In the genomic region with DNA sequence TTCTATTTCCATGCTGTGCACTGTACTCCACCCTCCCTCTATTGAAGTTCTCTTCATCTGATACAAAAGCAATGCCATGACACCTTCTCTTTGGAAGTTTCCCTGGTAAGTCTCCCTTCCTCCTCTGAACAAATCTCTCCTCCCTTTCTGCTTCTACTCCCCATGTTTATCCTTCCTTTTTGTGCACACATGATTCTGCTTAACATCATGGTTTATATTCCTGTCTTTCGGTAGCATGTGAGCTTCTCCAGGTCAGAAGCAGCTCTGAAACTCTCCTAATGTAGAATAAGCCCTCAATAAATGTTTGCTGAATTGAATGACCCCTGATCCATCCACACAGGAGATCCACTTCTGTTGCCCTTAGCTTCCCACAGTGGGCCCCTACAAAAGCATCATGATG, we compare ENCODE assay signal across 8 cellular contexts.
"Had no signal": no experiment of that assay in that cellular context is flagged by ENCODE, and none has a peak within 500 bp of the region (broad histone marks: within the 10 kb centered on the region; RNA-seq: fewer than 3 reads in every experiment).

No MANE protein-coding gene starts in this region.

- DNase-seq: GM23248, GOT3, H7, H9, HCEC 1CT, HFFc6 had no signal

- H3K27ac ChIP-seq: GM23248 had no signal

- H3K4me1 ChIP-seq: HAP-1 had no signal

- H3K36me3 ChIP-seq: HAP-1 had no signal

- H3K9me3 ChIP-seq: HAP-1 had no signal

- H3K4me3 ChIP-seq: GM23248, GM23338, HAP-1 had no signal
